ENCODE assay signal across 1 cellular context in the genomic region with DNA sequence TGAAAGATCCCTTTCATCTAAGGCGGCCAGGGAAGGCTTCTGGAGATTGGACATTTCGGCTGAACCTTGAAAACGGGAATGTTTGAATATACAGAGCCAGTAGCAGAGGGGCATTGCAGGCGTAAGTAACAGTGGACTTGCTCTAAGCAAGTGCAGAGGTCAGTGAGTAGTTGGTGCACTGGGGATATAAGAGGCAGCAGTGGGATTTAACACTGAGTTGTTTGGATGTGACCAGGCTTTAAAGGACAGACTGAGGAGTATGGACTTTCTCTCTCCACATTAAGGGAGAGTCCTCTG.
TF ChIP-seq lines count a peak whose summit lies in the region.

No MANE protein-coding gene starts in this region.

TF ChIP-seq in GM23338, 12 proteins besides CTCF, POLR2A, EP300 and RAD21 (continued from another document):
- TF ChIP-seq, protein P1, sequence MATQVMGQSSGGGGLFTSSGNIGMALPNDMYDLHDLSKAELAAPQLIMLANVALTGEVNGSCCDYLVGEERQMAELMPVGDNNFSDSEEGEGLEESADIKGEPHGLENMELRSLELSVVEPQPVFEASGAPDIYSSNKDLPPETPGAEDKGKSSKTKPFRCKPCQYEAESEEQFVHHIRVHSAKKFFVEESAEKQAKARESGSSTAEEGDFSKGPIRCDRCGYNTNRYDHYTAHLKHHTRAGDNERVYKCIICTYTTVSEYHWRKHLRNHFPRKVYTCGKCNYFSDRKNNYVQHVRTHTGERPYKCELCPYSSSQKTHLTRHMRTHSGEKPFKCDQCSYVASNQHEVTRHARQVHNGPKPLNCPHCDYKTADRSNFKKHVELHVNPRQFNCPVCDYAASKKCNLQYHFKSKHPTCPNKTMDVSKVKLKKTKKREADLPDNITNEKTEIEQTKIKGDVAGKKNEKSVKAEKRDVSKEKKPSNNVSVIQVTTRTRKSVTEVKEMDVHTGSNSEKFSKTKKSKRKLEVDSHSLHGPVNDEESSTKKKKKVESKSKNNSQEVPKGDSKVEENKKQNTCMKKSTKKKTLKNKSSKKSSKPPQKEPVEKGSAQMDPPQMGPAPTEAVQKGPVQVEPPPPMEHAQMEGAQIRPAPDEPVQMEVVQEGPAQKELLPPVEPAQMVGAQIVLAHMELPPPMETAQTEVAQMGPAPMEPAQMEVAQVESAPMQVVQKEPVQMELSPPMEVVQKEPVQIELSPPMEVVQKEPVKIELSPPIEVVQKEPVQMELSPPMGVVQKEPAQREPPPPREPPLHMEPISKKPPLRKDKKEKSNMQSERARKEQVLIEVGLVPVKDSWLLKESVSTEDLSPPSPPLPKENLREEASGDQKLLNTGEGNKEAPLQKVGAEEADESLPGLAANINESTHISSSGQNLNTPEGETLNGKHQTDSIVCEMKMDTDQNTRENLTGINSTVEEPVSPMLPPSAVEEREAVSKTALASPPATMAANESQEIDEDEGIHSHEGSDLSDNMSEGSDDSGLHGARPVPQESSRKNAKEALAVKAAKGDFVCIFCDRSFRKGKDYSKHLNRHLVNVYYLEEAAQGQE (IDR thresholded peaks at IDR 0.05; ENCODE audit: unreplicated experiment) = no peak
TF ChIP-seq in GM23338: peak in this region for 0.
